ENCODE assay signal across 22 cellular contexts in the genomic region with DNA sequence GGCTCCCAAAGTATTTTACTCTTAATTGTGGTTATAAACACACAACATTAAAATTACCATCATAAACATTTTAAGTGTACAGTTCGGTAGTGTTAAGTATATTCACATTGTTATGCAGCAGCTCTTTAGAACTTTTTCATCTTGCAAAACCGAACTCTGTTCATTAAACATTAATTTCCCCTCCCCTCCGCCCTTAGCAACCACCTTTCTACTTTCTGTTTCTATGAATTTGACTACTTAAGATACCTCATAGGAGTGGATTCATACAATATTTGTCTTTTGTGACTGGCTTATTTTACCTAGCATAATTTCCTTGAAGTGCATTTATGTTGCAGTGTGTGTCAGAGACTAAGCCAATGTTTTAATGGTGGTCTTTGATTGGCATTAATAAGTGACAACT. TPM values are rescaled to one million over a fixed set of nuclear protein-coding genes. Genes with fewer than 3 reads are reported as not detected.
"Had no signal": no experiment of that assay in that cellular context is flagged by ENCODE, and none has a peak within 500 bp of the region (broad histone marks: within the 10 kb centered on the region; RNA-seq: fewer than 3 reads in every experiment).

No MANE protein-coding gene starts in this region.

- H3K27ac ChIP-seq: colonic mucosa, dorsolateral prefrontal cortex, esophagus muscularis mucosa, hepatocyte, spleen, thoracic aorta, vagina, VCaP had no signal

- DNase-seq: activated CD4-positive, alpha-beta memory T cell treated with anti-CD3 and anti-CD28 coated beads, Interleukin-2, amount 10 ng/mL, durations not matched to agents 7 days and 5 days; activated CD4-positive, alpha-beta T cell treated with anti-CD3 and anti-CD28 coated beads, Interleukin-2, amount 10 ng/mL, durations not matched to agents 24 days and 14 days; activated effector memory CD4-positive, alpha-beta T cell treated with anti-CD3 and anti-CD28 coated beads, Interleukin-2, amount 50 U/mL, for 16 hours; activated naive CD4-positive, alpha-beta T cell treated with anti-CD3 and anti-CD28 coated beads, Interleukin-2, amount 10 ng/mL, durations not matched to agents 7 days and 5 days; amygdala; colonic mucosa; dorsolateral prefrontal cortex; glutamatergic neuron; kidney glomerular epithelial cell; left ventricle myocardium superior; midbrain; natural killer cell; retina; spleen; stimulated activated CD4-positive, alpha-beta T cell treated with anti-CD3 and anti-CD28 coated beads, Interleukin-4, amount 100 ng/mL, for 24 hours; stimulated activated naive CD4-positive, alpha-beta T cell treated with Interleukin-2 at 50 U/mL for 16 hours had no signal

- H3K4me3 ChIP-seq: colonic mucosa, dorsolateral prefrontal cortex, esophagus muscularis mucosa, hepatocyte, spleen, thoracic aorta, vagina had no signal

- ATAC-seq: activated CD4-positive, CD25-positive, alpha-beta regulatory T cell treated with anti-CD3 and anti-CD28 coated beads, Interleukin-2, amount 50 U/mL, for 24 hours; left ventricle myocardium superior; natural killer cell had no signal

- H3K4me1 ChIP-seq: colonic mucosa, vagina had no signal

- H3K36me3 ChIP-seq: colonic mucosa, vagina had no signal

- H3K9me3 ChIP-seq: colonic mucosa, esophagus muscularis mucosa, spleen, thoracic aorta, vagina had no signal

- H3K27me3 ChIP-seq: colonic mucosa, esophagus muscularis mucosa, hepatocyte, spleen, vagina had no signal

RNA-seq across cellular contexts. Expression of a gene that starts 32.6 kb away (rescaled TPM):
- total RNA-seq: activated CD4-positive, alpha-beta memory T cell treated with anti-CD3 and anti-CD28 coated beads, Interleukin-2, amount 10 ng/mL, durations not matched to agents 7 days and 5 days had no signal
